13 cellular contexts compared by ENCODE assay signal in the genomic region with DNA sequence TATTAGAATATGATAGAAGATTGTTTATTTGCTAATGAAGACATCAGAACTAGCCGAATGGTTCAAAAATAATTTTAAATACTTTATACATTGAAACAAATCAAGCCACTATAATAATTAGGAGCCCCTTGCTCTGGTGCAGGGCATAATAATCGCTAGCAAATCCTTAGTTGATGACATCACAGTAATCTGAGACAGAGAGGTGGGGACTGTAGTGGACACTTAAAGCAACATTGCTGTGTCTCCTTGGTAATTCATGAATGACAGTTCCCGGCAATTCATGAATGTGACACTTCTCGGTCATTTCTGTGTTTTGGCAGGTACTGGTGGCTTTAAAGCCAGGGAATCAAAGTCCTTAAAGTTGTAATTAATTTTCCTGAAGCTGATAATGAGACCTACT.
DNase-seq lines count a peak whose midpoint lies in the region; ATAC-seq and TF ChIP-seq lines count a peak whose summit lies in the region.
"Had no signal": no experiment of that assay in that cellular context is flagged by ENCODE, and none has a peak within 500 bp of the region (broad histone marks: within the 10 kb centered on the region; RNA-seq: fewer than 3 reads in every experiment).

No MANE protein-coding gene starts in this region.

- intact Hi-C loops in right cardiac atrium (cut with DNase I) = no loop called here
- intact Hi-C loops in aorta (cut with DNase I) = no loop called here
- intact Hi-C loops in tibial artery (cut with DNase I; ENCODE audit: low total_unique reads) = no loop called here

- peak; percentile 88 to 90 for ATAC-seq in right cardiac atrium
- ATAC-seq in aorta (ENCODE audit: low FRiP score) = peak; percentile 66

- H3K9me3 ChIP-seq in right cardiac atrium (ENCODE audit: control insufficient read depth, low read length) = no peaks in the 10 kb centered on the region
- no peaks in the 10 kb centered on the region for H3K9me3 ChIP-seq in aorta (ENCODE audit: control insufficient read depth, low read length)
- no peaks in the 10 kb centered on the region for H3K9me3 ChIP-seq in tibial artery
- H3K9me3 ChIP-seq: thyroid gland had no signal

- TF ChIP-seq CTCF in tibial artery (IDR thresholded peaks at IDR 0.05) = no peak

- no peaks in the 10 kb centered on the region for H3K36me3 ChIP-seq in aorta (ENCODE audit: control insufficient read depth in 1 of 2, insufficient read depth in 2 of 2, low read length in 1 of 2)
- H3K36me3 ChIP-seq in tibial artery = no peaks in the 10 kb centered on the region
- H3K36me3 ChIP-seq: thyroid gland had no signal

- no peaks in the 10 kb centered on the region for H3K4me1 ChIP-seq in right cardiac atrium (ENCODE audit: control insufficient read depth, insufficient read depth, low read length)
- peaks cover 0 to 5% of the 10 kb centered on the region in 2 donors for H3K4me1 ChIP-seq in aorta (ENCODE audit: control insufficient read depth in 1 of 2, insufficient read depth in 2 of 2, low read length in 2 of 2)
- peaks cover 0 to 25% (median 10%) of the 10 kb centered on the region in 4 donors for H3K4me1 ChIP-seq in tibial artery

- H3K27me3 ChIP-seq in right cardiac atrium (ENCODE audit: control insufficient read depth, insufficient read depth) (no peaks in the 10 kb centered on the region), aorta (ENCODE audit: control insufficient read depth in 1 of 2, insufficient read depth in 2 of 2, low read length in 1 of 2) (no peaks in the 10 kb centered on the region), tibial artery (no peaks in the 10 kb centered on the region)
- H3K27me3 ChIP-seq: thyroid gland had no signal

- H3K4me3 ChIP-seq in right cardiac atrium (ENCODE audit: low read length) = peak overlapping the region; percentile 40
- H3K4me3 ChIP-seq in aorta (ENCODE audit: low read length in 2 of 2) = no peak overlapping the region
- H3K4me3 ChIP-seq in tibial artery = no peak overlapping the region
- H3K4me3 ChIP-seq: SK-N-MC, thyroid gland had no signal

- peak; percentile 79 for DNase-seq in NCI-H82 (lab: John Stamatoyannopoulos, UW)
- DNase-seq in NCI-H82 treated with DMSO at 0.1 percent for 48 hours (lab: John Stamatoyannopoulos, UW; ENCODE audit: unreplicated experiment) = no peak
- DNase-seq in NCI-H748 treated with DMSO at 0.1 percent for 48 hours (lab: John Stamatoyannopoulos, UW) = peak; percentile 48
- DNase-seq in right cardiac atrium = no peak
- no peak for DNase-seq in aorta
- no peak for DNase-seq in Ammon's horn (ENCODE audit: low spot score)
- no peak for DNase-seq in tibial artery
- no peak for DNase-seq in activated CD4-positive, alpha-beta T cell treated with anti-CD3 and anti-CD28 coated beads for 1 hour
- DNase-seq: activated CD8-positive, alpha-beta memory T cell treated with anti-CD3 and anti-CD28 coated beads, Interleukin-2, amount 50 U/mL, for 48 hours; NCI-H446; occipital lobe had no signal

- 34% methylated on average over 4 of the region's 4 CpGs for WGBS in right cardiac atrium
- WGBS in aorta, 2 donors = 11 to 24% methylated on average over 4 of the region's 4 CpGs

- H3K27ac ChIP-seq in right cardiac atrium (ENCODE audit: low read length) (peak overlapping the region; percentile 15), aorta (ENCODE audit: low read depth in 1 of 2, low read length in 2 of 2) (no peak overlapping the region), tibial artery (peak overlapping the region in 1 of 2 donors; percentile 7)
- H3K27ac ChIP-seq: SK-N-MC, thyroid gland had no signal

Comparison
In these comparisons a context has a peak if more than half of its experiments do, and no peak if none do; other contexts are left out.
1. DNase-seq: peak in NCI-H82 (single experiment) and NCI-H748 treated with DMSO at 0.1 percent for 48 hours (single experiment); none in NCI-H82 treated with DMSO at 0.1 percent for 48 hours (single experiment), right cardiac atrium (0 of 3), aorta (0 of 2), Ammon's horn (single experiment), tibial artery (0 of 2) and activated CD4-positive, alpha-beta T cell treated with anti-CD3 and anti-CD28 coated beads for 1 hour (single experiment).